In genomic region chr5:122785294-122785693, GRCh38 we compare ENCODE assay signal across 24 cellular contexts.
"Had no signal": no experiment of that assay in that cellular context is flagged by ENCODE, and none has a peak within 500 bp of the region (broad histone marks: within the 10 kb centered on the region; RNA-seq: fewer than 3 reads in every experiment).

No MANE protein-coding gene starts in this region.

- H3K4me3 Mint-ChIP-seq: natural killer cell; nephron progenitor cell; neural progenitor cell; stimulated activated naive CD8-positive, alpha-beta T cell treated with anti-CD3 and anti-CD28 coated beads, Interleukin-15, amount 100 ng/mL, for 72 hours had no signal

- DNase-seq: heart left ventricle; hypothalamus; immature natural killer cell; kidney; left colon; left lung; lower lobe of right lung; mammary epithelial cell; mesendoderm; midbrain; natural killer cell; nephron progenitor cell; occipital lobe; psoas muscle; stimulated activated CD4-positive, alpha-beta T cell treated with anti-CD3 and anti-CD28 coated beads, Interleukin-12 subunit alpha, Interleukin-12 subunit beta, amount 100 ng/mL, for 4 hours; stimulated activated CD4-positive, alpha-beta T cell treated with anti-CD3 and anti-CD28 coated beads, Interleukin-15, amount 100 ng/mL, for 24 hours; stimulated activated CD4-positive, alpha-beta T cell treated with anti-CD3 and anti-CD28 coated beads, Interleukin-2, amount 100 ng/mL, for 24 hours; stimulated activated CD4-positive, alpha-beta T cell treated with anti-CD3 and anti-CD28 coated beads, Interleukin-4, amount 100 ng/mL, for 1 hour; stimulated activated naive CD4-positive, alpha-beta T cell treated with Interleukin-2 at 50 U/mL for 16 hours; stimulated activated naive CD8-positive, alpha-beta T cell treated with anti-CD3 and anti-CD28 coated beads, Interleukin-15, amount 100 ng/mL, for 72 hours; substantia nigra; upper lobe of left lung had no signal

- H3K4me1 Mint-ChIP-seq: nephron progenitor cell, neural progenitor cell had no signal

- ATAC-seq: heart left ventricle; left colon; left lung; lower lobe of right lung; natural killer cell; psoas muscle; sciatic nerve; stimulated activated naive CD8-positive, alpha-beta T cell treated with anti-CD3 and anti-CD28 coated beads, Interleukin-15, amount 100 ng/mL, for 72 hours had no signal

- H3K27me3 Mint-ChIP-seq: stimulated activated naive CD8-positive, alpha-beta T cell treated with anti-CD3 and anti-CD28 coated beads, Interleukin-15, amount 100 ng/mL, for 72 hours had no signal

- H3K27ac Mint-ChIP-seq: immature natural killer cell; natural killer cell; nephron progenitor cell; neural progenitor cell; stimulated activated naive CD8-positive, alpha-beta T cell treated with anti-CD3 and anti-CD28 coated beads, Interleukin-15, amount 100 ng/mL, for 72 hours had no signal
